Comparison of ENCODE assay signal across 17 cellular contexts in genomic region chr7:44650772-44651171, GRCh38. TPM values are rescaled to one million over a fixed set of nuclear protein-coding genes. Genes with fewer than 3 reads are reported as not detected.
DNase-seq lines count a peak whose midpoint lies in the region; ATAC-seq and TF ChIP-seq lines count a peak whose summit lies in the region.
"Had no signal": no experiment of that assay in that cellular context is flagged by ENCODE, and none has a peak within 500 bp of the region (broad histone marks: within the 10 kb centered on the region; RNA-seq: fewer than 3 reads in every experiment).

No MANE protein-coding gene starts in this region.

- 20 to 32% (median 30%) methylated on average over 5 of the region's 5 CpGs for WGBS in psoas muscle, 3 donors

- intact Hi-C loops in left ventricle myocardium inferior (cut with micrococcal nuclease) (no loop called here), psoas muscle (cut with DNase I) (loop anchor here in 1 of 2 donors (5.0 kb wide), 1 partner anchor 37 kb away; no protein-coding TSS in a partner anchor)

- H3K27me3 ChIP-seq in left ventricle myocardium inferior (ENCODE audit: low read depth) (no peaks in the 10 kb centered on the region), psoas muscle (ENCODE audit: insufficient read depth in 3 of 3, low read length in 2 of 3) (no peaks in the 10 kb centered on the region)

- no peaks in the 10 kb centered on the region for H3K27me3 Mint-ChIP-seq in activated T-cell treated with anti-CD3 and anti-CD28 coated beads, Interleukin-2, amount 50 U/mL, for 72 hours (ENCODE audit: low read depth)

- DNase-seq in NCI-H2196 (lab: John Stamatoyannopoulos, UW; ENCODE audit: unreplicated experiment) (peak; percentile 15), amniotic epithelial cell (ENCODE audit: low read depth) (peak; percentile 33), left ventricle myocardium inferior (peak; percentile 42), psoas muscle (peak in 1 of 2 donors; percentile 27), GOT3 (lab: John Stamatoyannopoulos, UW) (no peak)
- DNase-seq in activated T-cell treated with anti-CD3 and anti-CD28 coated beads, Interleukin-2, amount 50 U/mL, for 72 hours: no peak
- no peak for DNase-seq in stimulated activated naive CD4-positive, alpha-beta T cell treated with Interleukin-2 at 50 U/mL for 16 hours (lab: John Stamatoyannopoulos, UW)
- DNase-seq: activated naive CD4-positive, alpha-beta T cell treated with anti-CD3 and anti-CD28 coated beads, Interleukin-2, amount 50 U/mL, for 16 hours; EL; H9; NCI-H146; SIG-M5; stimulated activated CD4-positive, alpha-beta T cell treated with anti-CD3 and anti-CD28 coated beads, Interleukin-4, amount 100 ng/mL, for 4 hours had no signal

- H3K4me1 ChIP-seq in left ventricle myocardium inferior (peaks cover 53% of the 10 kb centered on the region), psoas muscle (peaks cover 35% of the 10 kb centered on the region)

- H3K36me3 ChIP-seq in left ventricle myocardium inferior: peaks cover 79% of the 10 kb centered on the region
- H3K36me3 ChIP-seq in psoas muscle (ENCODE audit: insufficient read depth in 1 of 2, low read depth in 1 of 2): peaks cover 9 to 55% of the 10 kb centered on the region in 2 donors

- ATAC-seq in psoas muscle: peak; percentile 73 to 84 (median 79)
- ATAC-seq in activated T-cell treated with anti-CD3 and anti-CD28 coated beads, Interleukin-2, amount 50 U/mL, for 72 hours (replicated peaks in 1 of 2): no peak
- ATAC-seq in HG03565 (IDR thresholded peaks at IDR 0.05; ENCODE audit: unreplicated experiment): no peak
- ATAC-seq: activated CD4-positive, CD25-positive, alpha-beta regulatory T cell treated with anti-CD3 and anti-CD28 coated beads, Interleukin-2, amount 50 U/mL, for 24 hours had no signal

- TF ChIP-seq CTCF in left ventricle myocardium inferior (IDR thresholded peaks at IDR 0.05; ENCODE audit: borderline replicate concordance) (no peak), psoas muscle (IDR thresholded peaks at IDR 0.05) (no peak)

- no peak overlapping the region for H3K27ac Mint-ChIP-seq in activated T-cell treated with anti-CD3 and anti-CD28 coated beads, Interleukin-2, amount 50 U/mL, for 72 hours
- H3K27ac Mint-ChIP-seq: T-helper 2 cell treated with Interferon-gamma antibody and Interleukin-4, amounts not matched to agents 5 μg/mL and 100 μg/mL, for 36 hours had no signal

- peak overlapping the region; percentile 81 for H3K27ac ChIP-seq in left ventricle myocardium inferior (replicated peaks)
- H3K27ac ChIP-seq in psoas muscle: peak overlapping the region; percentile 72

- no peaks in the 10 kb centered on the region for H3K4me1 Mint-ChIP-seq in activated T-cell treated with anti-CD3 and anti-CD28 coated beads, Interleukin-2, amount 50 U/mL, for 72 hours (ENCODE audit: low read depth)
- H3K4me1 Mint-ChIP-seq: H9 had no signal

- H3K9me3 ChIP-seq in left ventricle myocardium inferior (replicated peaks): no peaks in the 10 kb centered on the region
- H3K9me3 ChIP-seq in psoas muscle: no peaks in the 10 kb centered on the region

- no peak overlapping the region for H3K4me3 ChIP-seq in left ventricle myocardium inferior
- no peak overlapping the region for H3K4me3 ChIP-seq in psoas muscle
- H3K4me3 ChIP-seq: skin epidermis had no signal

- H3K4me3 Mint-ChIP-seq in activated T-cell treated with anti-CD3 and anti-CD28 coated beads, Interleukin-2, amount 50 U/mL, for 72 hours: no peak overlapping the region
- H3K4me3 Mint-ChIP-seq: H9; T-helper 2 cell treated with Interferon-gamma antibody and Interleukin-4, amounts not matched to agents 5 μg/mL and 100 μg/mL, for 36 hours had no signal

- H3K36me3 Mint-ChIP-seq in activated T-cell treated with anti-CD3 and anti-CD28 coated beads, Interleukin-2, amount 50 U/mL, for 72 hours (ENCODE audit: insufficient read depth in 2 of 2): peaks cover 0 to 8% of the 10 kb centered on the region in 2 donors

- H3K9me3 Mint-ChIP-seq in activated T-cell treated with anti-CD3 and anti-CD28 coated beads, Interleukin-2, amount 50 U/mL, for 72 hours: no peaks in the 10 kb centered on the region
- H3K9me3 Mint-ChIP-seq: H9; T-helper 2 cell treated with Interferon-gamma antibody and Interleukin-4, amounts not matched to agents 5 μg/mL and 100 μg/mL, for 36 hours had no signal

RNA-seq across cellular contexts. Expression of gene OGDH, which starts 44.3 kb away (rescaled TPM):
- total RNA-seq in left ventricle myocardium inferior: 677 TPM
- 100 to 1,000 TPM; 252 to 500 (median 326) TPM for total RNA-seq in psoas muscle
- 100 to 1,000 TPM; 176 to 181 (median 179) TPM for polyA plus RNA-seq in psoas muscle
- 10 to 100 TPM; 79.6 to 82.7 TPM for total RNA-seq in activated T-cell treated with anti-CD3 and anti-CD28 coated beads, Interleukin-2, amount 50 U/mL, for 72 hours

Comparison
In these comparisons a context has a peak if more than half of its experiments do, and no peak if none do; other contexts are left out.
1. DNase-seq: peak in NCI-H2196 (single experiment), amniotic epithelial cell (single experiment) and left ventricle myocardium inferior (single experiment); none in GOT3 (single experiment), activated T-cell treated with anti-CD3 and anti-CD28 coated beads, Interleukin-2, amount 50 U/mL, for 72 hours (0 of 2) and stimulated activated naive CD4-positive, alpha-beta T cell treated with Interleukin-2 at 50 U/mL for 16 hours (single experiment).
2. ATAC-seq: peak in psoas muscle (4 of 4); none in activated T-cell treated with anti-CD3 and anti-CD28 coated beads, Interleukin-2, amount 50 U/mL, for 72 hours (0 of 2) and HG03565 (single experiment).